Comparison of ENCODE assay signal across 17 cellular contexts in genomic region chr17:80104321-80104955, GRCh38. TPM values are rescaled to one million over a fixed set of nuclear protein-coding genes. Genes with fewer than 3 reads are reported as not detected.
DNase-seq lines count a peak whose midpoint lies in the region; ATAC-seq, FAIRE-seq and TF ChIP-seq lines count a peak whose summit lies in the region.
"Had no signal": no experiment of that assay in that cellular context is flagged by ENCODE, and none has a peak within 500 bp of the region (broad histone marks: within the 10 kb centered on the region; RNA-seq: fewer than 3 reads in every experiment).

No MANE protein-coding gene starts in this region.

- no peak overlapping the region; a peak in 1 of 5 replicates for H3K4me3 Mint-ChIP-seq in H9

- H3K9me3 ChIP-seq in H9 (ENCODE audit: control insufficient read depth, low read depth, low read length) = no peaks in the 10 kb centered on the region
- no peaks in the 10 kb centered on the region for H3K9me3 ChIP-seq in pancreas
- H3K9me3 ChIP-seq: Caco-2, neutrophil, Peyer's patch had no signal

- no peak overlapping the region for H2BK12ac ChIP-seq in H9 (ENCODE audit: insufficient read length, low read depth, low read length)

- no peak overlapping the region for H2BK5ac ChIP-seq in H9 (ENCODE audit: insufficient read length, low read length)

- H3K56ac ChIP-seq in H9 (ENCODE audit: insufficient read length, low read depth, low read length) = no peak overlapping the region

- DNase-seq in H9 (peak; percentile 55), NCI-H2107 treated with DMSO at 0.1 percent for 48 hours (lab: John Stamatoyannopoulos, UW; ENCODE audit: unreplicated experiment) (peak; percentile 79), choroid plexus epithelial cell (ENCODE audit: low read depth) (peak; percentile 20), pancreas (peak in 4 of 6 donors; percentile 13 to 57 (median 40)), coronary artery (ENCODE audit: low spot score) (no peak)
- DNase-seq in stimulated activated CD8-positive, alpha-beta memory T cell treated with anti-CD3 and anti-CD28 coated beads, Interleukin-4, amount 100 ng/mL, for 48 hours = no peak
- DNase-seq: amniotic stem cell; Caco-2; erythroblast; Peyer's patch; stimulated activated CD4-positive, alpha-beta T cell treated with anti-CD3 and anti-CD28 coated beads, Interleukin-15, amount 100 ng/mL, for 24 hours; T-helper 9 cell had no signal

- H4K5ac ChIP-seq in H9 (ENCODE audit: insufficient read length, low read depth, low read length) = no peak overlapping the region

- TF ChIP-seq CTCF in H9 (conservative IDR thresholded peaks at IDR 0.05) (no peak), choroid plexus epithelial cell (conservative IDR thresholded peaks at IDR 0.05; ENCODE audit: low read depth, low read length) (no peak), pancreas (IDR thresholded peaks at IDR 0.05) (no peak), coronary artery (IDR thresholded peaks at IDR 0.05) (no peak)

- H3K4me1 ChIP-seq in H9 (ENCODE audit: insufficient read depth, low read length) (peaks cover 5% of the 10 kb centered on the region; the same call in 1 of the 2 replicates), pancreas (peaks cover 0 to 9% (median 0%) of the 10 kb centered on the region in 3 donors)

- H3K4ac ChIP-seq in H9 (ENCODE audit: low read depth, low read length) = no peak overlapping the region

- no CpG with 5 or more reads among the region's 26 CpGs for WGBS in H9 (ENCODE audit: extremely low coverage, insufficient read length, low lambda C conversion rate)
- WGBS in pancreas, 2 donors = 63 to 65% methylated on average over 26 of the region's 26 CpGs

- no peaks in the 10 kb centered on the region for H3K36me3 ChIP-seq in pancreas
- H3K36me3 ChIP-seq: neutrophil, Peyer's patch had no signal

- peaks cover 18 to 30% of the 10 kb centered on the region in 2 experiments for H3K4me1 Mint-ChIP-seq in H9

- H3K23ac ChIP-seq in H9 (ENCODE audit: insufficient read length, low read depth, low read length) = no peak overlapping the region

- H4K91ac ChIP-seq in H9 (ENCODE audit: insufficient read length, low read depth, low read length) = no peak overlapping the region

- intact Hi-C loops in pancreas (cut with DNase I) = no loop called here

- no peak overlapping the region for H2BK20ac ChIP-seq in H9 (ENCODE audit: low read depth, low read length, poor library complexity, severe bottlenecking)

- H3K27me3 Mint-ChIP-seq in H9 (ENCODE audit: low read depth) = peaks cover 14% of the 10 kb centered on the region

- no peak overlapping the region for H2BK120ac ChIP-seq in H9 (ENCODE audit: low read depth, low read length, poor library complexity, severe bottlenecking)

- FAIRE-seq in pancreas (lab: Jason Lieb, UNC) = no peak
- FAIRE-seq: GM12878, islet of Langerhans had no signal

- H3K18ac ChIP-seq in H9 (ENCODE audit: insufficient read length, low read depth, low read length) = no peak overlapping the region

- H3K36me3 Mint-ChIP-seq in H9 (ENCODE audit: insufficient read depth in 1 of 3, low read depth in 3 of 3) = peaks cover 0 to 7% (median 0%) of the 10 kb centered on the region in 3 experiments; a peak in 4 of 7 replicates

- H3K79me2 ChIP-seq in H9 (ENCODE audit: insufficient read depth, low read length) = no peaks in the 10 kb centered on the region

- no peak overlapping the region for H3K9ac ChIP-seq in H9 (ENCODE audit: extremely low read depth, insufficient read length, low read length)

- no peak overlapping the region for H2BK15ac ChIP-seq in H9 (ENCODE audit: low read depth, low read length)

- H4K8ac ChIP-seq in H9 (replicated peaks; ENCODE audit: insufficient read length, low read depth, low read length) = no peak overlapping the region

- H2AK5ac ChIP-seq in H9 (ENCODE audit: insufficient read length, low read length) = no peak overlapping the region

- no peak overlapping the region; the same call in 1 of the 2 replicates for H3K14ac ChIP-seq in H9 (ENCODE audit: insufficient read depth, low read length)

- no peak overlapping the region for H2AFZ ChIP-seq in H9 (ENCODE audit: low read length)

- no peak overlapping the region for H3K27ac Mint-ChIP-seq in H9

- no peaks in the 10 kb centered on the region for H3K9me3 Mint-ChIP-seq in H9

- no peak overlapping the region for H3K4me3 ChIP-seq in choroid plexus epithelial cell (ENCODE audit: low read depth, low read length)
- no peak overlapping the region for H3K4me3 ChIP-seq in pancreas
- no peak overlapping the region for H3K4me3 ChIP-seq in coronary artery
- H3K4me3 ChIP-seq: GM12878, Peyer's patch had no signal

- peaks cover 8% of the 10 kb centered on the region for H3K23me2 ChIP-seq in H9 (ENCODE audit: insufficient read length, low read depth, low read length, poor library complexity, severe bottlenecking)

- H3K27me3 ChIP-seq in H9 (ENCODE audit: insufficient read depth, low read length) = no peaks in the 10 kb centered on the region; the same call in 1 of the 2 replicates
- no peaks in the 10 kb centered on the region for H3K27me3 ChIP-seq in pancreas
- H3K27me3 ChIP-seq: Peyer's patch had no signal

- ATAC-seq in pancreas = no peak
- ATAC-seq in HG02970 (IDR thresholded peaks at IDR 0.05; ENCODE audit: low FRiP score, unreplicated experiment) = no peak
- no peak for ATAC-seq in HG03342 (IDR thresholded peaks at IDR 0.05; ENCODE audit: unreplicated experiment)
- ATAC-seq: GM12878 had no signal

- H4K20me1 ChIP-seq in H9 (ENCODE audit: control insufficient read depth, insufficient read depth, insufficient read length) = no peaks in the 10 kb centered on the region

- no peak overlapping the region for H3K4me2 ChIP-seq in H9 (ENCODE audit: insufficient read depth, insufficient read length, low read length)

- no peak overlapping the region for H3K27ac ChIP-seq in H9 (ENCODE audit: insufficient read length, low read depth, low read length)
- no peak overlapping the region for H3K27ac ChIP-seq in pancreas
- H3K27ac ChIP-seq in coronary artery = no peak overlapping the region
- H3K27ac ChIP-seq: neutrophil, Peyer's patch had no signal

- H3K79me1 ChIP-seq in H9 (ENCODE audit: insufficient read depth, low read depth, low read length, poor library complexity, severe bottlenecking) = no peaks in the 10 kb centered on the region

- H3T11ph ChIP-seq in H9 (ENCODE audit: low read length) = no peak overlapping the region

RNA-seq across cellular contexts. Expression of gene GAA, which starts 3.1 kb away (rescaled TPM):
- 28.9 and 30.3 TPM in 2 replicates for total RNA-seq in H9 (2021)
- total RNA-seq in pancreas = 10 to 100 TPM; 20.2 to 56.3 (median 32.8) TPM
- polyA plus RNA-seq in pancreas = 10 to 100 TPM; 44.0 to 52.8 TPM

RNA-seq across cellular contexts. Expression of gene EIF4A3, which starts 42.5 kb away (rescaled TPM):
- total RNA-seq in H9 (2021) (162 and 168 TPM in 2 replicates), pancreas (10 to 100 TPM; 16.2 to 32.3 (median 30.2) TPM)
- 10 to 100 TPM; 16.5 to 37.2 TPM for polyA plus RNA-seq in pancreas

Comparison
In these comparisons a context has a peak if more than half of its experiments do, and no peak if none do; other contexts are left out.
1. DNase-seq: peak in H9 (single experiment), NCI-H2107 treated with DMSO at 0.1 percent for 48 hours (single experiment), choroid plexus epithelial cell (single experiment) and pancreas (4 of 6); none in coronary artery (single experiment) and stimulated activated CD8-positive, alpha-beta memory T cell treated with anti-CD3 and anti-CD28 coated beads, Interleukin-4, amount 100 ng/mL, for 48 hours (single experiment).